ENCODE assay signal across 21 cellular contexts in genomic region chr18:55857409-55857808, GRCh38.
"Had no signal": no experiment of that assay in that cellular context is flagged by ENCODE, and none has a peak within 500 bp of the region (broad histone marks: within the 10 kb centered on the region; RNA-seq: fewer than 3 reads in every experiment).

No MANE protein-coding gene starts in this region.

- H3K27me3 Mint-ChIP-seq: activated naive CD8-positive, alpha-beta T cell treated with anti-CD3 and anti-CD28 coated beads, Interleukin-2, amount 10 ng/mL, durations not matched to agents 7 days and 5 days had no signal

- H3K4me3 Mint-ChIP-seq: activated naive CD8-positive, alpha-beta T cell treated with anti-CD3 and anti-CD28 coated beads, Interleukin-2, amount 10 ng/mL, durations not matched to agents 7 days and 5 days; endodermal cell; natural killer cell treated with Interleukin-12 subunit alpha and Interleukin-12 subunit beta and Interleukin-15 and Interleukin-18, amount 100 ng/mL, for 72 hours; T-helper 1 cell treated with Interleukin-12 subunit alpha and Interleukin-12 subunit beta and Interleukin-4 antibody, amounts not matched to agents 30 μg/mL and 1 μg/mL, for 36 hours had no signal

- H3K9me3 Mint-ChIP-seq: activated naive CD8-positive, alpha-beta T cell treated with anti-CD3 and anti-CD28 coated beads, Interleukin-2, amount 10 ng/mL, durations not matched to agents 7 days and 5 days; endodermal cell; T-helper 1 cell treated with Interleukin-12 subunit alpha and Interleukin-12 subunit beta and Interleukin-4 antibody, amounts not matched to agents 30 μg/mL and 1 μg/mL, for 36 hours had no signal

- H3K27me3 ChIP-seq: cardiac muscle cell, tibial artery had no signal

- H3K4me1 Mint-ChIP-seq: activated naive CD8-positive, alpha-beta T cell treated with anti-CD3 and anti-CD28 coated beads, Interleukin-2, amount 10 ng/mL, durations not matched to agents 7 days and 5 days had no signal

- H3K9me3 ChIP-seq: tibial artery had no signal

- H3K27ac Mint-ChIP-seq: activated naive CD8-positive, alpha-beta T cell treated with anti-CD3 and anti-CD28 coated beads, Interleukin-2, amount 10 ng/mL, durations not matched to agents 7 days and 5 days; endodermal cell; natural killer cell treated with Interleukin-12 subunit alpha and Interleukin-12 subunit beta and Interleukin-15 and Interleukin-18, amount 100 ng/mL, for 72 hours; progenitor cell of endocrine pancreas; T-helper 1 cell treated with Interleukin-12 subunit alpha and Interleukin-12 subunit beta and Interleukin-4 antibody, amounts not matched to agents 30 μg/mL and 1 μg/mL, for 36 hours had no signal

- DNase-seq: activated CD4-positive, alpha-beta T cell treated with anti-CD3 and anti-CD28 coated beads for 4 hours; activated CD4-positive, alpha-beta T cell treated with anti-CD3 and anti-CD28 coated beads, Interleukin-2, amount 50 U/mL, for 48 hours; activated CD4-positive, CD25-positive, alpha-beta regulatory T cell; activated naive CD4-positive, alpha-beta T cell treated with Interleukin-2 at 50 U/mL for 16 hours; activated naive CD8-positive, alpha-beta T cell treated with anti-CD3 and anti-CD28 coated beads, Interleukin-2, amount 10 ng/mL, durations not matched to agents 7 days and 5 days; activated T-cell treated with anti-CD3 and anti-CD28 coated beads, Interleukin-2, amount 50 U/mL, for 48 hours; amniotic stem cell; cortex of kidney; endodermal cell; foreskin fibroblast; retina; stimulated activated CD4-positive, alpha-beta T cell treated with anti-CD3 and anti-CD28 coated beads, Interleukin-4, amount 100 ng/mL, for 24 hours; stimulated activated naive CD4-positive, alpha-beta T cell treated with Interleukin-2 at 50 U/mL for 16 hours; T1000; tibial artery had no signal

- H3K4me3 ChIP-seq: cardiac muscle cell, lung, tibial artery had no signal

- ATAC-seq: left lobe of liver; natural killer cell treated with Interleukin-12 subunit alpha and Interleukin-12 subunit beta and Interleukin-15 and Interleukin-18, amount 100 ng/mL, for 72 hours had no signal

- H3K36me3 ChIP-seq: cardiac muscle cell, tibial artery had no signal

- H3K27ac ChIP-seq: cardiac muscle cell, tibial artery had no signal

- H3K36me3 Mint-ChIP-seq: activated naive CD8-positive, alpha-beta T cell treated with anti-CD3 and anti-CD28 coated beads, Interleukin-2, amount 10 ng/mL, durations not matched to agents 7 days and 5 days; natural killer cell treated with Interleukin-12 subunit alpha and Interleukin-12 subunit beta and Interleukin-15 and Interleukin-18, amount 100 ng/mL, for 72 hours had no signal
